In genomic region chr2:28377984-28378678, GRCh38 we compare ENCODE assay signal across 1 cellular context.
A peak's percentile ranks its signal among the peaks of the same experiment; 100 is the strongest.
TF ChIP-seq lines count a peak whose summit lies in the region.

No MANE protein-coding gene starts in this region.

TF ChIP-seq in HepG2, 621 proteins besides CTCF, POLR2A, EP300 and RAD21 (continued from another document and continues in another):
- TF ChIP-seq HIC2 (CRISPR knock-in tag; IDR thresholded peaks at IDR 0.05; ENCODE audit: low read depth) (peak; percentile 35; the same call in 1 of the 2 replicates), HMG20A (CRISPR knock-in tag; IDR thresholded peaks at IDR 0.05; ENCODE audit: borderline replicate concordance) (no peak), ZNF550 (CRISPR knock-in tag; IDR thresholded peaks at IDR 0.05; ENCODE audit: borderline replicate concordance) (no peak), FOXP4 (CRISPR knock-in tag; IDR thresholded peaks at IDR 0.05) (no peak), ZNF75D (CRISPR knock-in tag; IDR thresholded peaks at IDR 0.05; ENCODE audit: borderline replicate concordance) (no peak), XBP1 (CRISPR knock-in tag; IDR thresholded peaks at IDR 0.05) (no peak), ZNF503 (CRISPR knock-in tag; IDR thresholded peaks at IDR 0.05) (no peak), ZNF687 (CRISPR knock-in tag; IDR thresholded peaks at IDR 0.05) (peak; percentile 35), ZMYM4 (CRISPR knock-in tag; IDR thresholded peaks at IDR 0.05) (no peak), TBX2 (CRISPR knock-in tag; IDR thresholded peaks at IDR 0.05; ENCODE audit: borderline replicate concordance) (no peak), MYNN (CRISPR knock-in tag; IDR thresholded peaks at IDR 0.05; ENCODE audit: low read depth) (no peak), FOXC1 (CRISPR knock-in tag; IDR thresholded peaks at IDR 0.05; ENCODE audit: borderline replicate concordance) (no peak), RORA (CRISPR knock-in tag; IDR thresholded peaks at IDR 0.05) (no peak), MEIS1 (CRISPR knock-in tag; IDR thresholded peaks at IDR 0.05; ENCODE audit: borderline replicate concordance) (no peak), PCBP1 (IDR thresholded peaks at IDR 0.05; ENCODE audit: borderline replicate concordance, low read depth, low read length) (no peak), ARID2 (CRISPR knock-in tag; IDR thresholded peaks at IDR 0.05; ENCODE audit: borderline replicate concordance) (no peak), ZBTB33 (CRISPR knock-in tag; IDR thresholded peaks at IDR 0.05) (no peak), AFF4 (CRISPR knock-in tag; IDR thresholded peaks at IDR 0.05) (no peak), ZNF451 (CRISPR knock-in tag; IDR thresholded peaks at IDR 0.05) (no peak), PBX2 (CRISPR knock-in tag; IDR thresholded peaks at IDR 0.05) (peak; percentile 65; the same call in 1 of the 2 replicates), ZNF577 (CRISPR knock-in tag; IDR thresholded peaks at IDR 0.05; ENCODE audit: borderline replicate concordance, low read depth) (no peak), SP140L (CRISPR knock-in tag; IDR thresholded peaks at IDR 0.05; ENCODE audit: borderline replicate concordance) (no peak), ZMAT3 (CRISPR knock-in tag; conservative IDR thresholded peaks at IDR 0.05) (0 out of 2 replicates have a peak, but pooled peaks have one; percentile 27), KDM3A (CRISPR knock-in tag; IDR thresholded peaks at IDR 0.05; ENCODE audit: low read depth) (no peak), IRF9 (CRISPR knock-in tag; IDR thresholded peaks at IDR 0.05; ENCODE audit: borderline replicate concordance) (no peak), ZBTB10 (CRISPR knock-in tag; IDR thresholded peaks at IDR 0.05; ENCODE audit: borderline replicate concordance) (no peak), HES4 (CRISPR knock-in tag; IDR thresholded peaks at IDR 0.05; ENCODE audit: borderline replicate concordance) (no peak), ETS1 (CRISPR knock-in tag; IDR thresholded peaks at IDR 0.05) (no peak), TFDP1 (CRISPR knock-in tag; IDR thresholded peaks at IDR 0.05; ENCODE audit: borderline replicate concordance) (no peak), ZNF547 (CRISPR knock-in tag; IDR thresholded peaks at IDR 0.05) (peak; percentile 65; the same call in 1 of the 2 replicates), RBAK (CRISPR knock-in tag; IDR thresholded peaks at IDR 0.05) (no peak)
